Comparison of ENCODE assay signal across 1 cellular context in the genomic region with DNA sequence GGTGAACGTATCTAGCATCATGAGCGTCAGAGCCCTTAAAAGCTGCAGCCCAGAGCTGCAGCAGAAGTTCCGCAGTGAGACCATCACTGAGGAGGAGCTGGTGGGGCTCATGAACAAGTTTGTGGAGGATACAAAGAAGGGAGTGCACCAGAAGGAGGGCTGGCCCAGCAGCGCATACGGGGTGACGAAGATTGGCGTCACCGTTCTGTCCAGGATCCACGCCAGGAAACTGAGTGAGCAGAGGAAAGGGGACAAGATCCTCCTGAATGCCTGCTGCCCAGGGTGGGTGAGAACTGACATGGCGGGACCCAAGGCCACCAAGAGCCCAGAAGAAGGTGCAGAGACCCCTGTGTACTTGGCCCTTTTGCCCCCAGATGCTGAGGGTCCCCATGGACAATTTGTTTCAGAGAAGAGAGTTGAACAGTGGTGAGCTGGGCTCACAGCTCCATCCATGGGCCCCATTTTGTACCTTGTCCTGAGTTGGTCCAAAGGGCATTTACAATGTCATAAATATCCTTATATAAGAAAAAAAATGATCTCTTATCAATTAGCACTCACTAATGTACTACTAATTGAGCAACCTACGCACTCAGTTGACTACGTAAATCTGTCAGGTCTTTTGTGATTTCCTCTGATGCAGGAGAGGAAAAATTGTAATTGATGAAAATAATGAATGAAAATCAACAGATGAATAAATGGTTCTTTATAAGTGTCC.
TF ChIP-seq lines count a peak whose summit lies in the region.

No MANE protein-coding gene starts in this region.

TF ChIP-seq in A549, 52 proteins besides CTCF, POLR2A, EP300 and RAD21 (continued from another document):
- TF ChIP-seq, protein P1, sequence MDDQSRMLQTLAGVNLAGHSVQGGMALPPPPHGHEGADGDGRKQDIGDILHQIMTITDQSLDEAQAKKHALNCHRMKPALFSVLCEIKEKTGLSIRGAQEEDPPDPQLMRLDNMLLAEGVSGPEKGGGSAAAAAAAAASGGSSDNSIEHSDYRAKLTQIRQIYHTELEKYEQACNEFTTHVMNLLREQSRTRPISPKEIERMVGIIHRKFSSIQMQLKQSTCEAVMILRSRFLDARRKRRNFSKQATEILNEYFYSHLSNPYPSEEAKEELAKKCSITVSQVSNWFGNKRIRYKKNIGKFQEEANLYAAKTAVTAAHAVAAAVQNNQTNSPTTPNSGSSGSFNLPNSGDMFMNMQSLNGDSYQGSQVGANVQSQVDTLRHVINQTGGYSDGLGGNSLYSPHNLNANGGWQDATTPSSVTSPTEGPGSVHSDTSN (IDR thresholded peaks at IDR 0.05), result no peak
